In the genomic region with DNA sequence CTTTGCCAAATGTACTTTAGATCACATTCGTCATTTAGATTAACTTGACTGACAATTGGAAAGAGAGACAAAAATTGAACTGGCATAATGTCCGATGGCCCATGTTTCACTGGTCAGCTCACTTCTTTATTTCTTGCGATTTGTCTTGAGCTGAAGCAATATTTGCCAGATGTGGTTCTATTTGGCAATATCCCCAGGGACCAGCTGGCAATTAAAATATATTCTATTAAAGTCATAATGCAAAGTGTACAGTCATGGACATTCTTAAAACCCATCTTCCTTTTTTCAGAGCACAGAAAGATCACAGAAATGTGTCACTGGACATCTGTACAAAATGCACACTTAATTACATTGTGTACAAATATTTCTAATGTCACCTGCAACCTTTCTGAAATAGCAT, we compare ENCODE assay signal across 28 cellular contexts. TPM values are rescaled to one million over a fixed set of nuclear protein-coding genes. Genes with fewer than 3 reads are reported as not detected.
"Had no signal": no experiment of that assay in that cellular context is flagged by ENCODE, and none has a peak within 500 bp of the region (broad histone marks: within the 10 kb centered on the region; RNA-seq: fewer than 3 reads in every experiment).

No MANE protein-coding gene starts in this region.

- H3K4me3 Mint-ChIP-seq: activated CD4-positive, alpha-beta memory T cell treated with anti-CD3 and anti-CD28 coated beads, Interleukin-2, amount 10 ng/mL, durations not matched to agents 7 days and 5 days; activated CD4-positive, alpha-beta T cell treated with anti-CD3 and anti-CD28 coated beads, Interleukin-2, amount 10 ng/mL, durations not matched to agents 7 days and 5 days; activated naive CD4-positive, alpha-beta T cell treated with anti-CD3 and anti-CD28 coated beads, Interleukin-2, amount 10 ng/mL, durations not matched to agents 7 days and 5 days; activated naive CD8-positive, alpha-beta T cell treated with anti-CD3 and anti-CD28 coated beads, Interleukin-2, amount 10 ng/mL, durations not matched to agents 7 days and 5 days; activated T-cell treated with anti-CD3 and anti-CD28 coated beads, Interleukin-2, amount 50 U/mL, for 24 hours; activated T-cell treated with anti-CD3 and anti-CD28 coated beads, Interleukin-2, amount 50 U/mL, for 72 hours; effector memory CD8-positive, alpha-beta T cell; T-helper 17 cell had no signal

- H3K27ac Mint-ChIP-seq: activated CD4-positive, alpha-beta memory T cell treated with anti-CD3 and anti-CD28 coated beads, Interleukin-2, amount 10 ng/mL, durations not matched to agents 7 days and 5 days; activated CD4-positive, alpha-beta T cell treated with anti-CD3 and anti-CD28 coated beads, Interleukin-2, amount 10 ng/mL, durations not matched to agents 7 days and 5 days; activated naive CD4-positive, alpha-beta T cell treated with anti-CD3 and anti-CD28 coated beads, Interleukin-2, amount 10 ng/mL, durations not matched to agents 7 days and 5 days; activated naive CD4-positive, alpha-beta T cell treated with anti-CD3 and anti-CD28 coated beads, Interleukin-2, amount 50 U/mL, for 72 hours; activated naive CD8-positive, alpha-beta T cell treated with anti-CD3 and anti-CD28 coated beads, Interleukin-2, amount 10 ng/mL, durations not matched to agents 7 days and 5 days; activated T-cell treated with anti-CD3 and anti-CD28 coated beads, Interleukin-2, amount 50 U/mL, for 24 hours; activated T-cell treated with anti-CD3 and anti-CD28 coated beads, Interleukin-2, amount 50 U/mL, for 72 hours; effector memory CD8-positive, alpha-beta T cell; T-helper 17 cell had no signal

- DNase-seq: activated CD4-positive, alpha-beta memory T cell treated with anti-CD3 and anti-CD28 coated beads, Interleukin-2, amount 10 ng/mL, durations not matched to agents 7 days and 5 days; activated CD4-positive, alpha-beta T cell treated with anti-CD3 and anti-CD28 coated beads for 1 hour; activated CD4-positive, alpha-beta T cell treated with anti-CD3 and anti-CD28 coated beads for 4 hours; activated CD4-positive, alpha-beta T cell treated with anti-CD3 and anti-CD28 coated beads, Interleukin-2, amount 10 ng/mL, durations not matched to agents 7 days and 5 days; activated CD4-positive, alpha-beta T cell treated with anti-CD3 and anti-CD28 coated beads, Interleukin-2, amount 50 U/mL, for 4 hours; activated CD8-positive, alpha-beta memory T cell treated with anti-CD3 and anti-CD28 coated beads, Interleukin-2, amount 50 U/mL, for 48 hours; activated gamma-delta T cell; activated naive CD4-positive, alpha-beta T cell; activated naive CD4-positive, alpha-beta T cell treated with anti-CD3 and anti-CD28 coated beads, Interleukin-2, amount 10 ng/mL, durations not matched to agents 7 days and 5 days; activated naive CD8-positive, alpha-beta T cell treated with anti-CD3 and anti-CD28 coated beads, Interleukin-2, amount 10 ng/mL, durations not matched to agents 7 days and 5 days; activated T-cell treated with anti-CD3 and anti-CD28 coated beads for 4 hours; activated T-cell treated with anti-CD3 and anti-CD28 coated beads, Interleukin-2, amount 50 U/mL, for 24 hours; activated T-cell treated with anti-CD3 and anti-CD28 coated beads, Interleukin-2, amount 50 U/mL, for 72 hours; amniotic stem cell; anterior cingulate cortex; brain microvascular endothelial cell; caudate nucleus; cortex of kidney; dermis blood vessel endothelial cell; effector CD4-positive, alpha-beta T cell; effector memory CD8-positive, alpha-beta T cell; erythroblast; foreskin melanocyte; T-helper 1 cell; T-helper 17 cell had no signal

- H3K4me1 Mint-ChIP-seq: activated CD4-positive, alpha-beta memory T cell treated with anti-CD3 and anti-CD28 coated beads, Interleukin-2, amount 10 ng/mL, durations not matched to agents 7 days and 5 days; activated CD4-positive, alpha-beta T cell treated with anti-CD3 and anti-CD28 coated beads, Interleukin-2, amount 10 ng/mL, durations not matched to agents 7 days and 5 days; activated naive CD4-positive, alpha-beta T cell treated with anti-CD3 and anti-CD28 coated beads, Interleukin-2, amount 10 ng/mL, durations not matched to agents 7 days and 5 days; activated naive CD8-positive, alpha-beta T cell treated with anti-CD3 and anti-CD28 coated beads, Interleukin-2, amount 10 ng/mL, durations not matched to agents 7 days and 5 days; T-helper 17 cell had no signal

- H3K9me3 Mint-ChIP-seq: activated CD4-positive, alpha-beta memory T cell treated with anti-CD3 and anti-CD28 coated beads, Interleukin-2, amount 10 ng/mL, durations not matched to agents 7 days and 5 days; activated CD4-positive, alpha-beta T cell treated with anti-CD3 and anti-CD28 coated beads, Interleukin-2, amount 10 ng/mL, durations not matched to agents 7 days and 5 days; activated naive CD4-positive, alpha-beta T cell treated with anti-CD3 and anti-CD28 coated beads, Interleukin-2, amount 10 ng/mL, durations not matched to agents 7 days and 5 days; activated naive CD8-positive, alpha-beta T cell treated with anti-CD3 and anti-CD28 coated beads, Interleukin-2, amount 10 ng/mL, durations not matched to agents 7 days and 5 days; activated T-cell treated with anti-CD3 and anti-CD28 coated beads, Interleukin-2, amount 50 U/mL, for 24 hours; activated T-cell treated with anti-CD3 and anti-CD28 coated beads, Interleukin-2, amount 50 U/mL, for 72 hours had no signal

- H3K4me3 ChIP-seq: esophagus muscularis mucosa, gastroesophageal sphincter had no signal

- H3K27me3 Mint-ChIP-seq: activated CD4-positive, alpha-beta memory T cell treated with anti-CD3 and anti-CD28 coated beads, Interleukin-2, amount 10 ng/mL, durations not matched to agents 7 days and 5 days; activated CD4-positive, alpha-beta T cell treated with anti-CD3 and anti-CD28 coated beads, Interleukin-2, amount 10 ng/mL, durations not matched to agents 7 days and 5 days; activated naive CD4-positive, alpha-beta T cell treated with anti-CD3 and anti-CD28 coated beads, Interleukin-2, amount 10 ng/mL, durations not matched to agents 7 days and 5 days; activated naive CD8-positive, alpha-beta T cell treated with anti-CD3 and anti-CD28 coated beads, Interleukin-2, amount 10 ng/mL, durations not matched to agents 7 days and 5 days; activated T-cell treated with anti-CD3 and anti-CD28 coated beads, Interleukin-2, amount 50 U/mL, for 24 hours; effector memory CD8-positive, alpha-beta T cell; T-helper 17 cell had no signal

- H3K36me3 Mint-ChIP-seq: activated naive CD4-positive, alpha-beta T cell treated with anti-CD3 and anti-CD28 coated beads, Interleukin-2, amount 10 ng/mL, durations not matched to agents 7 days and 5 days; activated naive CD4-positive, alpha-beta T cell treated with anti-CD3 and anti-CD28 coated beads, Interleukin-2, amount 50 U/mL, for 72 hours; activated naive CD8-positive, alpha-beta T cell treated with anti-CD3 and anti-CD28 coated beads, Interleukin-2, amount 10 ng/mL, durations not matched to agents 7 days and 5 days had no signal

RNA-seq across cellular contexts. Expression of a gene that starts 26.3 kb away (rescaled TPM):
- total RNA-seq: activated CD4-positive, alpha-beta memory T cell treated with anti-CD3 and anti-CD28 coated beads, Interleukin-2, amount 10 ng/mL, durations not matched to agents 7 days and 5 days; activated CD4-positive, alpha-beta T cell treated with anti-CD3 and anti-CD28 coated beads, Interleukin-2, amount 10 ng/mL, durations not matched to agents 7 days and 5 days; activated naive CD8-positive, alpha-beta T cell treated with anti-CD3 and anti-CD28 coated beads, Interleukin-2, amount 10 ng/mL, durations not matched to agents 7 days and 5 days; T-helper 17 cell had no signal
